Comparison of ENCODE assay signal across 1 cellular context in the genomic region with DNA sequence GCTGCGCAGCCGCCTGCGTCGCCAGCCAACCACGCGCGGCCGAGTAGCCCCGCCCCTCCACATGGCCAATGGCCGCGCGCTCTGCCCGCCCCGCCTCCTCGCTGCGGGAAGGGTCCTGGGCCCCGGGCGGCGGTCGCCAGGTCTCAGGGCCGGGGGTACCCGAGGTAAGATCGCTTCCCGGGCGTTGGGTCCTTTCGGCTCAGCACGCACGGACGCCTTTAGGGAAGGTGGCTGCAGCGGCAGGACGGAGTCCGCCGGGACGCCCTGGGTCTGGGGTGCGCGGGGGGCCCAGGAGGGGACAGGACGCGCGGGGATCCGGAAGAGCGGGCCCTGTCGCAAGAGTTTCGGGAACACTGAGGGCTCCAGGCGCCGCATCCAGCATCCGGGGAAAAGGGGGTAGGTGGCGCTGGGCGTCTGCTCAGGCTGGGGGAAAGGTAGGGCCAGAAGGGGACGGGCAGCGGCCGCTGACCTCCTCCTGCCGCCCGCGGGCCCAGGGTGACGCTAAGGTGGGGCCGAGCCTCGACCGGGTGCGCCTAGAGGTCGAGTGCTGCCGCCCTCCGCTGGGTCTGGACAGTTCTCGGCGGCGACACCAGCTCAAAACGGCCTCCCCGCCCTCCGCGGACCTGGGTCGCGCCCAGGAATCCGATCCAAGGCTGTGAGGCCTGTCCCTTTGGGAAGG.
A peak's percentile ranks its signal among the peaks of the same experiment; 100 is the strongest.
TF ChIP-seq lines count a peak whose summit lies in the region.

Gene MAVS (plus strand): TSS at position 95 of the 679 bp plus-strand sequence. CDS start 7,791 bp downstream, outside the sequence.

TF ChIP-seq in HepG2, 621 proteins besides CTCF, POLR2A, EP300 and RAD21 (continued from another document and continues in another):
- TF ChIP-seq PRDM15 (CRISPR knock-in tag; IDR thresholded peaks at IDR 0.05) (no peak), TBL1XR1 (IDR thresholded peaks at IDR 0.05; ENCODE audit: borderline replicate concordance, low read length, partially characterized antibody) (peak; percentile 7), ZNF709 (CRISPR knock-in tag; IDR thresholded peaks at IDR 0.05) (peak; percentile 43; the same call in 1 of the 2 replicates), SP4 (CRISPR knock-in tag; IDR thresholded peaks at IDR 0.05) (peak; percentile 91), TOPORS (CRISPR knock-in tag; IDR thresholded peaks at IDR 0.05) (peak; percentile 91), USF2 (IDR thresholded peaks at IDR 0.05; ENCODE audit: low read depth, low read length) (no peak), USF2 (CRISPR knock-in tag; IDR thresholded peaks at IDR 0.05; ENCODE audit: borderline replicate concordance) (peak; percentile 16; the same call in 1 of the 2 replicates), PCBP1 (IDR thresholded peaks at IDR 0.05; ENCODE audit: borderline replicate concordance, low read depth, low read length) (no peak), ZEB1 (IDR thresholded peaks at IDR 0.05; ENCODE audit: insufficient replicate concordance, low read depth) (peak; percentile 52), ZZZ3 (CRISPR knock-in tag; IDR thresholded peaks at IDR 0.05; ENCODE audit: borderline replicate concordance) (no peak), ZNF703 (CRISPR knock-in tag; IDR thresholded peaks at IDR 0.05; ENCODE audit: borderline replicate concordance) (peak; percentile 99), ZBTB20 (CRISPR knock-in tag; IDR thresholded peaks at IDR 0.05; ENCODE audit: borderline replicate concordance, low read depth) (no peak; the same call in 1 of the 2 replicates), HMGXB4 (CRISPR knock-in tag; IDR thresholded peaks at IDR 0.05; ENCODE audit: borderline replicate concordance in 1 of 2, low read depth in 1 of 2) (peak; percentile 89 to 97; a peak in 3 of 4 replicates), ZNF569 (CRISPR knock-in tag; IDR thresholded peaks at IDR 0.05; ENCODE audit: borderline replicate concordance) (peak; percentile 84; the same call in 1 of the 2 replicates), SMAD9 (CRISPR knock-in tag; IDR thresholded peaks at IDR 0.05) (no peak), ZFAT (CRISPR knock-in tag; conservative IDR thresholded peaks at IDR 0.05) (no peak), HES4 (CRISPR knock-in tag; IDR thresholded peaks at IDR 0.05; ENCODE audit: borderline replicate concordance) (peak; percentile 88), ZNF432 (CRISPR knock-in tag; IDR thresholded peaks at IDR 0.05; ENCODE audit: borderline replicate concordance) (no peak), PITX1 (CRISPR knock-in tag; IDR thresholded peaks at IDR 0.05) (peak; percentile 80), RBFOX2 (IDR thresholded peaks at IDR 0.05; ENCODE audit: low read depth, low read length) (peak; percentile 100), PPARG (CRISPR knock-in tag; conservative IDR thresholded peaks at IDR 0.05) (0 out of 2 replicates have a peak, but pooled peaks have one; percentile 38)
- TF ChIP-seq, protein P1, sequence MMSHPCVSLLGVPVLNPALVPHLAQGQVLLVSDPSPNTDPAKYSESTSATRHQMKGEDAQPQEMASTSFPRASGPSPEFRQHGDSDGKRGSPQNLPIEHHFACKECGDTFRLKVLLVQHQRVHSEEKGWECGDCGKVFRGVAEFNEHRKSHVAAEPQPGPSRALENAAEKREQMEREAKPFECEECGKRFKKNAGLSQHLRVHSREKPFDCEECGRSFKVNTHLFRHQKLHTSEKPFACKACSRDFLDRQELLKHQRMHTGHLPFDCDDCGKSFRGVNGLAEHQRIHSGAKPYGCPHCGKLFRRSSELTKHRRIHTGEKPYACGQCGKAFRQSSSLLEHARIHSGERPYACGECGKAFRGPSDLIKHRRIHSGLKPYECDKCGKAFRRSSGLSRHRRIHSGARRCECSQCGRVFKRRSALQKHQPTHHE (CRISPR knock-in tag; IDR thresholded peaks at IDR 0.05; ENCODE audit: borderline replicate concordance) = peak; percentile 87; the same call in 1 of the 2 replicates
- TF ChIP-seq, protein P2, sequence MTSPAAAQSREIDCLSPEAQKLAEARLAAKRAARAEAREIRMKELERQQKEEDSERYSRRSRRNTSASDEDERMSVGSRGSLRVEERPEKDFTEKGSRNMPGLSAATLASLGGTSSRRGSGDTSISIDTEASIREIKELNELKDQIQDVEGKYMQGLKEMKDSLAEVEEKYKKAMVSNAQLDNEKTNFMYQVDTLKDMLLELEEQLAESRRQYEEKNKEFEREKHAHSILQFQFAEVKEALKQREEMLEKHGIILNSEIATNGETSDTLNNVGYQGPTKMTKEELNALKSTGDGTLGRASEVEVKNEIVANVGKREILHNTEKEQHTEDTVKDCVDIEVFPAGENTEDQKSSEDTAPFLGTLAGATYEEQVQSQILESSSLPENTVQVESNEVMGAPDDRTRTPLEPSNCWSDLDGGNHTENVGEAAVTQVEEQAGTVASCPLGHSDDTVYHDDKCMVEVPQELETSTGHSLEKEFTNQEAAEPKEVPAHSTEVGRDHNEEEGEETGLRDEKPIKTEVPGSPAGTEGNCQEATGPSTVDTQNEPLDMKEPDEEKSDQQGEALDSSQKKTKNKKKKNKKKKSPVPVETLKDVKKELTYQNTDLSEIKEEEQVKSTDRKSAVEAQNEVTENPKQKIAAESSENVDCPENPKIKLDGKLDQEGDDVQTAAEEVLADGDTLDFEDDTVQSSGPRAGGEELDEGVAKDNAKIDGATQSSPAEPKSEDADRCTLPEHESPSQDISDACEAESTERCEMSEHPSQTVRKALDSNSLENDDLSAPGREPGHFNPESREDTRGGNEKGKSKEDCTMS (CRISPR knock-in tag; conservative IDR thresholded peaks at IDR 0.05) = no peak
- TF ChIP-seq, protein P3, sequence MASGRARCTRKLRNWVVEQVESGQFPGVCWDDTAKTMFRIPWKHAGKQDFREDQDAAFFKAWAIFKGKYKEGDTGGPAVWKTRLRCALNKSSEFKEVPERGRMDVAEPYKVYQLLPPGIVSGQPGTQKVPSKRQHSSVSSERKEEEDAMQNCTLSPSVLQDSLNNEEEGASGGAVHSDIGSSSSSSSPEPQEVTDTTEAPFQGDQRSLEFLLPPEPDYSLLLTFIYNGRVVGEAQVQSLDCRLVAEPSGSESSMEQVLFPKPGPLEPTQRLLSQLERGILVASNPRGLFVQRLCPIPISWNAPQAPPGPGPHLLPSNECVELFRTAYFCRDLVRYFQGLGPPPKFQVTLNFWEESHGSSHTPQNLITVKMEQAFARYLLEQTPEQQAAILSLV (CRISPR knock-in tag; IDR thresholded peaks at IDR 0.05; ENCODE audit: borderline replicate concordance) = peak; percentile 98
- TF ChIP-seq, protein P4, sequence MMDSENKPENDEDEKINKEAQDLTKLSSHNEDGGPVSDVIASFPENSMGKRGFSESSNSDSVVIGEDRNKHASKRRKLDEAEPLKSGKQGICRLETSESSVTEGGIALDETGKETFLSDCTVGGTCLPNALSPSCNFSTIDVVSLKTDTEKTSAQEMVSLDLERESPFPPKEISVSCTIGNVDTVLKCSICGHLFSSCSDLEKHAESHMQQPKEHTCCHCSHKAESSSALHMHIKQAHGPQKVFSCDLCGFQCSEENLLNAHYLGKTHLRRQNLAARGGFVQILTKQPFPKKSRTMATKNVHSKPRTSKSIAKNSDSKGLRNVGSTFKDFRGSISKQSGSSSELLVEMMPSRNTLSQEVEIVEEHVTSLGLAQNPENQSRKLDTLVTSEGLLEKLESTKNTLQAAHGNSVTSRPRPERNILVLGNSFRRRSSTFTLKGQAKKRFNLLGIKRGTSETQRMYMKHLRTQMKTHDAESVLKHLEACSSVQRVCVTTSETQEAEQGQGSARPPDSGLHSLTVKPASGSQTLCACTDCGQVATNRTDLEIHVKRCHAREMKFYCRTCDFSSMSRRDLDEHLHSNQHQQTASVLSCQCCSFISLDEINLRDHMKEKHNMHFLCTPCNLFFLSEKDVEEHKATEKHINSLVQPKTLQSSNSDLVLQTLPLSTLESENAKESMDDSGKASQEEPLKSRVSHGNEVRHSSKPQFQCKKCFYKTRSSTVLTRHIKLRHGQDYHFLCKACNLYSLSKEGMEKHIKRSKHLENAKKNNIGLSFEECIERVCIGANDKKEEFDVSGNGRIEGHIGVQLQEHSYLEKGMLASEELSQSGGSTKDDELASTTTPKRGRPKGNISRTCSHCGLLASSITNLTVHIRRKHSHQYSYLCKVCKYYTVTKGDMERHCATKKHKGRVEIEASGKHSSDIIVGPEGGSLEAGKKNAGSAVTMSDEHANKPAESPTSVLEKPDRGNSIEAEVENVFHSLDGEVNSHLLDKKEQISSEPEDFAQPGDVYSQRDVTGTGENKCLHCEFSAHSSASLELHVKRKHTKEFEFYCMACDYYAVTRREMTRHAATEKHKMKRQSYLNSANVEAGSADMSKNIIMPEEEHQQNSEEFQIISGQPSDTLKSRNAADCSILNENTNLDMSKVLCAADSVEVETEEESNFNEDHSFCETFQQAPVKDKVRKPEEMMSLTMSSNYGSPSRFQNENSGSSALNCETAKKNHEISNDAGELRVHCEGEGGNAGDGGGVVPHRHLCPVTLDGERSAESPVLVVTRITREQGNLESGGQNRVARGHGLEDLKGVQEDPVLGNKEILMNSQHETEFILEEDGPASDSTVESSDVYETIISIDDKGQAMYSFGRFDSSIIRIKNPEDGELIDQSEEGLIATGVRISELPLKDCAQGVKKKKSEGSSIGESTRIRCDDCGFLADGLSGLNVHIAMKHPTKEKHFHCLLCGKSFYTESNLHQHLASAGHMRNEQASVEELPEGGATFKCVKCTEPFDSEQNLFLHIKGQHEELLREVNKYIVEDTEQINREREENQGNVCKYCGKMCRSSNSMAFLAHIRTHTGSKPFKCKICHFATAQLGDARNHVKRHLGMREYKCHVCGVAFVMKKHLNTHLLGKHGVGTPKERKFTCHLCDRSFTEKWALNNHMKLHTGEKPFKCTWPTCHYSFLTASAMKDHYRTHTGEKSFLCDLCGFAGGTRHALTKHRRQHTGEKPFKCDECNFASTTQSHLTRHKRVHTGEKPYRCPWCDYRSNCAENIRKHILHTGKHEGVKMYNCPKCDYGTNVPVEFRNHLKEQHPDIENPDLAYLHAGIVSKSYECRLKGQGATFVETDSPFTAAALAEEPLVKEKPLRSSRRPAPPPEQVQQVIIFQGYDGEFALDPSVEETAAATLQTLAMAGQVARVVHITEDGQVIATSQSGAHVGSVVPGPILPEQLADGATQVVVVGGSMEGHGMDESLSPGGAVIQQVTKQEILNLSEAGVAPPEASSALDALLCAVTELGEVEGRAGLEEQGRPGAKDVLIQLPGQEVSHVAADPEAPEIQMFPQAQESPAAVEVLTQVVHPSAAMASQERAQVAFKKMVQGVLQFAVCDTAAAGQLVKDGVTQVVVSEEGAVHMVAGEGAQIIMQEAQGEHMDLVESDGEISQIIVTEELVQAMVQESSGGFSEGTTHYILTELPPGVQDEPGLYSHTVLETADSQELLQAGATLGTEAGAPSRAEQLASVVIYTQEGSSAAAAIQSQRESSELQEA (CRISPR knock-in tag; IDR thresholded peaks at IDR 0.05; ENCODE audit: not compliant biosample characterization) = no peak
- TF ChIP-seq, protein P5, sequence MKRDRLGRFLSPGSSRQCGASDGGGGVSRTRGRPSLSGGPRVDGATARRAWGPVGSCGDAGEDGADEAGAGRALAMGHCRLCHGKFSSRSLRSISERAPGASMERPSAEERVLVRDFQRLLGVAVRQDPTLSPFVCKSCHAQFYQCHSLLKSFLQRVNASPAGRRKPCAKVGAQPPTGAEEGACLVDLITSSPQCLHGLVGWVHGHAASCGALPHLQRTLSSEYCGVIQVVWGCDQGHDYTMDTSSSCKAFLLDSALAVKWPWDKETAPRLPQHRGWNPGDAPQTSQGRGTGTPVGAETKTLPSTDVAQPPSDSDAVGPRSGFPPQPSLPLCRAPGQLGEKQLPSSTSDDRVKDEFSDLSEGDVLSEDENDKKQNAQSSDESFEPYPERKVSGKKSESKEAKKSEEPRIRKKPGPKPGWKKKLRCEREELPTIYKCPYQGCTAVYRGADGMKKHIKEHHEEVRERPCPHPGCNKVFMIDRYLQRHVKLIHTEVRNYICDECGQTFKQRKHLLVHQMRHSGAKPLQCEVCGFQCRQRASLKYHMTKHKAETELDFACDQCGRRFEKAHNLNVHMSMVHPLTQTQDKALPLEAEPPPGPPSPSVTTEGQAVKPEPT (CRISPR knock-in tag; IDR thresholded peaks at IDR 0.05; ENCODE audit: low read depth) = no peak; the same call in 1 of the 2 replicates
